In genomic region chr18:76874643-76875389, GRCh38 we compare ENCODE assay signal across 8 cellular contexts.
DNase-seq lines count a peak whose midpoint lies in the region; ATAC-seq and TF ChIP-seq lines count a peak whose summit lies in the region.

No MANE protein-coding gene starts in this region.

- H2AFZ ChIP-seq in DND-41 (ENCODE audit: low read depth, low read length): no peak overlapping the region

- H3K79me2 ChIP-seq in DND-41 (ENCODE audit: insufficient read depth, low read length): no peaks in the 10 kb centered on the region

- DNase-seq in DND-41 (no peak), kidney tubule cell (ENCODE audit: low spot score) (peak; percentile 3), AG08396 (ENCODE audit: low spot score) (no peak), NCI-H1436 (lab: John Stamatoyannopoulos, UW) (no peak), HPDE6-E6E7 (ENCODE audit: extremely low spot score) (no peak)
- DNase-seq in activated CD4-positive, alpha-beta T cell treated with anti-CD3 and anti-CD28 coated beads, Interleukin-2, amount 50 U/mL, for 4 hours: peak; percentile 23 to 25

- no peak overlapping the region for H3K4me2 ChIP-seq in DND-41 (ENCODE audit: insufficient read depth, low read length)

- H3K27me3 ChIP-seq in DND-41 (ENCODE audit: insufficient read depth, low read length, poor library complexity): no peaks in the 10 kb centered on the region

- no peak overlapping the region for H3K9ac ChIP-seq in DND-41 (ENCODE audit: low read depth, low read length)

- H3K4me3 ChIP-seq in DND-41 (ENCODE audit: low read depth in 1 of 2, low read length in 2 of 2): no peak overlapping the region

- H3K9me3 ChIP-seq in DND-41 (ENCODE audit: insufficient read depth, low read length, severe bottlenecking): no peaks in the 10 kb centered on the region

- H3K4me1 ChIP-seq in DND-41 (ENCODE audit: insufficient read depth, low read length): no peaks in the 10 kb centered on the region

- 0 out of 2 replicates have a peak, but pooled peaks cover 2% of the 10 kb centered on the region for H4K20me1 ChIP-seq in DND-41 (ENCODE audit: insufficient read depth, low read length)

- H3K36me3 ChIP-seq in DND-41 (ENCODE audit: insufficient read depth, low read length): peaks cover 68% of the 10 kb centered on the region

- no peak for TF ChIP-seq CTCF in DND-41 (IDR thresholded peaks at IDR 0.05; ENCODE audit: borderline replicate concordance, extremely low read depth, low read length, poor library complexity, severe bottlenecking)

- H3K27ac ChIP-seq in DND-41 (ENCODE audit: low read length): no peak overlapping the region

- ATAC-seq in DND-41 (ENCODE audit: insufficient read depth, low read depth): peak; percentile 37; the same call in 1 of the 3 replicates
- peak; percentile 27 for ATAC-seq in HG02759 (IDR thresholded peaks at IDR 0.05; ENCODE audit: unreplicated experiment)
- no peak for ATAC-seq in HG02571 (IDR thresholded peaks at IDR 0.05; ENCODE audit: unreplicated experiment)

Comparison
In these comparisons a context has a peak if more than half of its experiments do, and no peak if none do; other contexts are left out.
1. DNase-seq: peak in activated CD4-positive, alpha-beta T cell treated with anti-CD3 and anti-CD28 coated beads, Interleukin-2, amount 50 U/mL, for 4 hours (2 of 2) and kidney tubule cell (single experiment); none in DND-41 (single experiment), AG08396 (single experiment), NCI-H1436 (single experiment) and HPDE6-E6E7 (single experiment).